8 cellular contexts compared by ENCODE assay signal in genomic region chr2:207334631-207335371, GRCh38.
DNase-seq lines count a peak whose midpoint lies in the region; ATAC-seq and TF ChIP-seq lines count a peak whose summit lies in the region.

No MANE protein-coding gene starts in this region.

- no peaks in the 10 kb centered on the region for H3K36me3 ChIP-seq in H7 (replicated peaks; ENCODE audit: control insufficient read depth, insufficient read depth, low read length)
- H3K36me3 ChIP-seq in Peyer's patch = no peaks in the 10 kb centered on the region

- no peak for TF ChIP-seq CTCF in Peyer's patch (IDR thresholded peaks at IDR 0.05)

- ATAC-seq in left lobe of liver (peak; percentile 70), GM19467 (IDR thresholded peaks at IDR 0.05; ENCODE audit: unreplicated experiment) (no peak)

- DNase-seq in EL (peak; percentile 98), H7 (peak; percentile 70), Peyer's patch (peak in 1 of 3 donors; percentile 57), cerebellar cortex (ENCODE audit: low spot score) (peak; percentile 19), left lobe of liver (ENCODE audit: low spot score) (no peak), NOMO-1 treated with DMSO at 0.1 percent for 48 hours (lab: John Stamatoyannopoulos, UW; ENCODE audit: unreplicated experiment) (no peak)
- DNase-seq in stimulated activated CD8-positive, alpha-beta memory T cell treated with anti-CD3 and anti-CD28 coated beads, Interleukin-7, amount 100 ng/mL, for 4 hours (ENCODE audit: low read depth in 2 of 2) = peak; percentile 10 to 29

- H3K27ac ChIP-seq in Peyer's patch = peak overlapping the region; percentile 40 to 79 (median 56)

- no peak for TF ChIP-seq POLR2A in Peyer's patch (IDR thresholded peaks at IDR 0.05)

- H3K27me3 ChIP-seq in H7 (ENCODE audit: control insufficient read depth, insufficient read depth, low read length) (no peaks in the 10 kb centered on the region), Peyer's patch (no peaks in the 10 kb centered on the region)

- H3K9me3 ChIP-seq in Peyer's patch = no peaks in the 10 kb centered on the region

- H3K4me3 ChIP-seq in H7 (ENCODE audit: insufficient read depth, low read depth, low read length) (peak overlapping the region; percentile 5; the same call in 1 of the 2 replicates), Peyer's patch (peak overlapping the region in 2 of 4 donors; percentile 14 to 20)

- no peaks in the 10 kb centered on the region for H3K4me1 ChIP-seq in Peyer's patch

Comparison
In these comparisons a context has a peak if more than half of its experiments do, and no peak if none do; other contexts are left out.
1. DNase-seq: peak in EL (single experiment), H7 (single experiment), cerebellar cortex (single experiment) and stimulated activated CD8-positive, alpha-beta memory T cell treated with anti-CD3 and anti-CD28 coated beads, Interleukin-7, amount 100 ng/mL, for 4 hours (2 of 2); none in left lobe of liver (single experiment) and NOMO-1 treated with DMSO at 0.1 percent for 48 hours (single experiment).